Comparison of ENCODE assay signal across 21 cellular contexts in the genomic region with DNA sequence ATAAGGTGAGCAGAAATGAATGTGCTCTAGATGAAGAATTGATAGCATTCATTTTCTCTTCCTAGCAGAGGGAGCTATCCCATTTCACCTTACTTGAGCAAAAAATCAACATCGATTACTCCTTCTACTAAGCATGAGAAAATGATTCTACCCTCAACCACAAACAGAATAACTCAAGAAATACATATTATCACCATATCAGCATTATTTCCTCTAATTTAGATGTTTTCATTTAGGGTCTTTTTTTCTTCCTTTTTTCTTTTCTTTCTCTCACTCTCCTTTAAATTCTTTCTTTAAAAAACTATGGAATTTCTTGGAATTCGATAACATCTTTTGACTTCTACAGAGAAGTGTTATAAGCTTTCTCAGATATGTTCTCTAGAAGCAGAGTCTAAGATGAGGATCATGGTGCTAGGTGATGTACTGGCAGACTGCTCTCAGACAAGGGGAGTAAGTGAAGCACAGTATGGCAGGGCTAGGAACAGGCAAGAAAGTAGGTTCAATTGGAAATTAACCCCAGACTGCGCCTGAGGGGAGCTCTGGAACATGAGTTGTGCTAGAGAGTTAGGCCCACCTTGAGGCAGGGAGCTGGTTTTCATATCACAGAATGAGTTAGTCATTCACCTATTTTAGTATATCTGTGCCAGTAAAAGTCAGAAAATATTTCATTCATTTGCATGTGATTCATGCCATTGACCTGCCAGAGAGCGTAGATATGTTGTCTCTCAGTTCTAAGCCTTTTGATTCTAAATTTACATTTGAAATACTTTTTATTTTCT.
DNase-seq lines count a peak whose midpoint lies in the region; ATAC-seq lines count a peak whose summit lies in the region.
"Had no signal": no experiment of that assay in that cellular context is flagged by ENCODE, and none has a peak within 500 bp of the region (broad histone marks: within the 10 kb centered on the region; RNA-seq: fewer than 3 reads in every experiment).

No MANE protein-coding gene starts in this region.

- no peaks in the 10 kb centered on the region for H3K27me3 Mint-ChIP-seq in activated naive CD4-positive, alpha-beta T cell treated with anti-CD3 and anti-CD28 coated beads for 36 hours (ENCODE audit: low read depth)
- H3K27me3 Mint-ChIP-seq in activated T-helper 1 cell treated with anti-CD3 and anti-CD28 coated beads, Interleukin-12 subunit alpha, Interleukin-12 subunit beta, Interleukin-2, Interleukin-4 antibody, amounts not matched to agents 30 ng/mL and 10 ng/mL and 1 ng/mL, durations not matched to agents 14 hours and 24 hours and 36 hours (ENCODE audit: insufficient read depth): no peaks in the 10 kb centered on the region
- H3K27me3 Mint-ChIP-seq: CD4-positive, alpha-beta T cell; type B pancreatic cell had no signal

- peak; percentile 71 for DNase-seq in activated naive CD4-positive, alpha-beta T cell treated with anti-CD3 and anti-CD28 coated beads for 36 hours
- no peak for DNase-seq in activated naive CD4-positive, alpha-beta T cell (lab: John Stamatoyannopoulos, UW)
- DNase-seq in activated T-helper 1 cell treated with anti-CD3 and anti-CD28 coated beads, Interleukin-12 subunit alpha, Interleukin-12 subunit beta, Interleukin-2, Interleukin-4 antibody, amounts not matched to agents 30 ng/mL and 10 ng/mL and 1 ng/mL, durations not matched to agents 14 hours and 24 hours and 36 hours (ENCODE audit: low spot score): no peak
- peak; percentile 6 to 15 for DNase-seq in stimulated activated CD4-positive, alpha-beta T cell treated with anti-CD3 and anti-CD28 coated beads, Interleukin-12 subunit alpha, Interleukin-12 subunit beta, amount 100 ng/mL, for 24 hours (ENCODE audit: low read depth in 2 of 2)
- peak; percentile 40 for DNase-seq in stimulated activated naive CD8-positive, alpha-beta T cell treated with anti-CD3 and anti-CD28 coated beads, Interleukin-15, Interleukin-2, amounts not matched to agents 100 U/mL and 50 U/mL, for 24 hours
- DNase-seq in posterior vena cava (ENCODE audit: low spot score): no peak
- DNase-seq in KBM-7: no peak
- DNase-seq: activated CD4-positive, CD25-positive, alpha-beta regulatory T cell treated with anti-CD3 and anti-CD28 coated beads, Interleukin-2, amount 50 U/mL, for 72 hours; aorta; CD4-positive, alpha-beta T cell; erythroblast; gastrocnemius medialis; HCEC 1CT; kidney glomerular epithelial cell; NCI-H524; RPMI8226; small intestine; stimulated activated naive CD4-positive, alpha-beta T cell treated with Interleukin-2 at 50 U/mL for 16 hours; T1000 had no signal

- peak; percentile 82 for ATAC-seq in stimulated activated naive CD8-positive, alpha-beta T cell treated with anti-CD3 and anti-CD28 coated beads, Interleukin-15, Interleukin-2, amounts not matched to agents 100 U/mL and 50 U/mL, for 24 hours
- no peak for ATAC-seq in HG03108 (IDR thresholded peaks at IDR 0.05; ENCODE audit: unreplicated experiment)
- ATAC-seq: gastrocnemius medialis had no signal

- H3K27ac Mint-ChIP-seq in activated naive CD4-positive, alpha-beta T cell treated with anti-CD3 and anti-CD28 coated beads for 36 hours: peak overlapping the region; percentile 94
- peak overlapping the region; percentile 34 for H3K27ac Mint-ChIP-seq in activated T-helper 1 cell treated with anti-CD3 and anti-CD28 coated beads, Interleukin-12 subunit alpha, Interleukin-12 subunit beta, Interleukin-2, Interleukin-4 antibody, amounts not matched to agents 30 ng/mL and 10 ng/mL and 1 ng/mL, durations not matched to agents 14 hours and 24 hours and 36 hours
- H3K27ac Mint-ChIP-seq: CD4-positive, alpha-beta T cell; type B pancreatic cell had no signal

- in situ Hi-C loops in KBM-7 (cut with MboI; ENCODE audit: low pct_unique_long_range_greater_than_20kb, low sequenced_read_pairs): no loop called here

- CTCF ChIA-PET in activated naive CD4-positive, alpha-beta T cell treated with anti-CD3 and anti-CD28 coated beads for 36 hours (lab: Charles Lee): interaction anchor here (1.3 to 3.2 kb wide), 4 partner anchors 21 to 35 kb away, joined by 3 to 14 read pairs (median 5); no protein-coding TSS in a partner anchor

- H3K36me3 Mint-ChIP-seq in activated naive CD4-positive, alpha-beta T cell treated with anti-CD3 and anti-CD28 coated beads for 36 hours (ENCODE audit: low read depth): no peaks in the 10 kb centered on the region
- no peaks in the 10 kb centered on the region for H3K36me3 Mint-ChIP-seq in activated T-helper 1 cell treated with anti-CD3 and anti-CD28 coated beads, Interleukin-12 subunit alpha, Interleukin-12 subunit beta, Interleukin-2, Interleukin-4 antibody, amounts not matched to agents 30 ng/mL and 10 ng/mL and 1 ng/mL, durations not matched to agents 14 hours and 24 hours and 36 hours (ENCODE audit: low read depth)
- H3K36me3 Mint-ChIP-seq: type B pancreatic cell had no signal

- intact Hi-C loops in activated naive CD4-positive, alpha-beta T cell treated with anti-CD3 and anti-CD28 coated beads for 36 hours (cut with micrococcal nuclease): loop anchor here (2.0 kb wide), 1 partner anchor 220 kb away; no protein-coding TSS in a partner anchor
- intact Hi-C loops in activated T-helper 1 cell treated with anti-CD3 and anti-CD28 coated beads, Interleukin-12 subunit alpha, Interleukin-12 subunit beta, Interleukin-2, Interleukin-4 antibody, amounts not matched to agents 30 ng/mL and 10 ng/mL and 1 ng/mL, durations not matched to agents 14 hours and 24 hours and 36 hours (cut with micrococcal nuclease): no loop called here
- intact Hi-C loops in posterior vena cava (cut with DNase I): no loop called here

- no peaks in the 10 kb centered on the region for H3K9me3 Mint-ChIP-seq in activated naive CD4-positive, alpha-beta T cell treated with anti-CD3 and anti-CD28 coated beads for 36 hours
- peaks cover 10% of the 10 kb centered on the region for H3K9me3 Mint-ChIP-seq in activated T-helper 1 cell treated with anti-CD3 and anti-CD28 coated beads, Interleukin-12 subunit alpha, Interleukin-12 subunit beta, Interleukin-2, Interleukin-4 antibody, amounts not matched to agents 30 ng/mL and 10 ng/mL and 1 ng/mL, durations not matched to agents 14 hours and 24 hours and 36 hours
- H3K9me3 Mint-ChIP-seq: CD4-positive, alpha-beta T cell; type B pancreatic cell had no signal

- H3K4me3 Mint-ChIP-seq in activated naive CD4-positive, alpha-beta T cell treated with anti-CD3 and anti-CD28 coated beads for 36 hours: peak overlapping the region; percentile 30
- no peak overlapping the region for H3K4me3 Mint-ChIP-seq in activated T-helper 1 cell treated with anti-CD3 and anti-CD28 coated beads, Interleukin-12 subunit alpha, Interleukin-12 subunit beta, Interleukin-2, Interleukin-4 antibody, amounts not matched to agents 30 ng/mL and 10 ng/mL and 1 ng/mL, durations not matched to agents 14 hours and 24 hours and 36 hours
- H3K4me3 Mint-ChIP-seq: CD4-positive, alpha-beta T cell; type B pancreatic cell had no signal

- H3K4me1 Mint-ChIP-seq in activated naive CD4-positive, alpha-beta T cell treated with anti-CD3 and anti-CD28 coated beads for 36 hours (ENCODE audit: low read depth): peaks cover 44% of the 10 kb centered on the region
- peaks cover 25% of the 10 kb centered on the region for H3K4me1 Mint-ChIP-seq in activated T-helper 1 cell treated with anti-CD3 and anti-CD28 coated beads, Interleukin-12 subunit alpha, Interleukin-12 subunit beta, Interleukin-2, Interleukin-4 antibody, amounts not matched to agents 30 ng/mL and 10 ng/mL and 1 ng/mL, durations not matched to agents 14 hours and 24 hours and 36 hours (ENCODE audit: low read depth)

Comparison
In these comparisons a context has a peak if more than half of its experiments do, and no peak if none do; other contexts are left out.
1. DNase-seq: peak in activated naive CD4-positive, alpha-beta T cell treated with anti-CD3 and anti-CD28 coated beads for 36 hours (single experiment), stimulated activated CD4-positive, alpha-beta T cell treated with anti-CD3 and anti-CD28 coated beads, Interleukin-12 subunit alpha, Interleukin-12 subunit beta, amount 100 ng/mL, for 24 hours (2 of 2) and stimulated activated naive CD8-positive, alpha-beta T cell treated with anti-CD3 and anti-CD28 coated beads, Interleukin-15, Interleukin-2, amounts not matched to agents 100 U/mL and 50 U/mL, for 24 hours (single experiment); none in activated naive CD4-positive, alpha-beta T cell (0 of 4), activated T-helper 1 cell treated with anti-CD3 and anti-CD28 coated beads, Interleukin-12 subunit alpha, Interleukin-12 subunit beta, Interleukin-2, Interleukin-4 antibody, amounts not matched to agents 30 ng/mL and 10 ng/mL and 1 ng/mL, durations not matched to agents 14 hours and 24 hours and 36 hours (single experiment), posterior vena cava (single experiment) and KBM-7 (single experiment).